Comparison of ENCODE assay signal across 19 cellular contexts in genomic region chr5:34672196-34672595, GRCh38.
"Had no signal": no experiment of that assay in that cellular context is flagged by ENCODE, and none has a peak within 500 bp of the region (broad histone marks: within the 10 kb centered on the region; RNA-seq: fewer than 3 reads in every experiment).

No MANE protein-coding gene starts in this region.

- ATAC-seq: activated CD4-positive, CD25-positive, alpha-beta regulatory T cell treated with anti-CD3 and anti-CD28 coated beads, Interleukin-2, amount 50 U/mL, for 24 hours; activated naive CD8-positive, alpha-beta T cell treated with anti-CD3 and anti-CD28 coated beads, Interleukin-2, amount 50 U/mL, for 24 hours; esophagus mucosa; natural killer cell; stimulated activated naive CD8-positive, alpha-beta T cell treated with anti-CD3 and anti-CD28 coated beads, Interleukin-15, Interleukin-2, amounts not matched to agents 100 U/mL and 50 U/mL, for 24 hours; T-cell had no signal

- H3K9me3 ChIP-seq: neutrophil had no signal

- H3K27ac ChIP-seq: cardiac muscle cell, dorsolateral prefrontal cortex, neutrophil had no signal

- H3K4me1 Mint-ChIP-seq: activated naive CD8-positive, alpha-beta T cell treated with anti-CD3 and anti-CD28 coated beads, Interleukin-2, amount 50 U/mL, for 24 hours; T-cell had no signal

- H3K27ac Mint-ChIP-seq: activated naive CD4-positive, alpha-beta T cell treated with anti-CD3 and anti-CD28 coated beads for 36 hours; activated naive CD8-positive, alpha-beta T cell treated with anti-CD3 and anti-CD28 coated beads, Interleukin-2, amount 50 U/mL, for 24 hours; activated T-helper 2 cell treated with anti-CD3 and anti-CD28 coated beads, Interferon-gamma antibody, Interleukin-2, Interleukin-4, amounts not matched to agents 10 μg/mL and 5 μg/mL and 100 μg/mL, durations not matched to agents 14 hours and 24 hours and 36 hours; natural killer cell; T-cell had no signal

- H3K4me3 ChIP-seq: cardiac muscle cell, dorsolateral prefrontal cortex had no signal

- DNase-seq: activated naive CD4-positive, alpha-beta T cell treated with anti-CD3 and anti-CD28 coated beads for 36 hours; activated naive CD8-positive, alpha-beta T cell treated with anti-CD3 and anti-CD28 coated beads, Interleukin-2, amount 50 U/mL, for 24 hours; activated T-cell treated with anti-CD3 and anti-CD28 coated beads, Interleukin-2, amount 50 U/mL, for 1 hour; aorta; dorsolateral prefrontal cortex; glutamatergic neuron; mesendoderm; natural killer cell; stimulated activated CD4-positive, alpha-beta T cell treated with anti-CD3 and anti-CD28 coated beads, Interleukin-4, amount 100 ng/mL, for 24 hours; stimulated activated naive CD8-positive, alpha-beta T cell treated with anti-CD3 and anti-CD28 coated beads, Interleukin-15, Interleukin-2, amounts not matched to agents 100 U/mL and 50 U/mL, for 24 hours; T-cell; T-helper 9 cell had no signal

- H3K36me3 ChIP-seq: cardiac muscle cell, neutrophil had no signal

- H3K36me3 Mint-ChIP-seq: natural killer cell, T-cell had no signal

- H3K27me3 Mint-ChIP-seq: T-cell, type B pancreatic cell had no signal

- H3K9me3 Mint-ChIP-seq: activated naive CD4-positive, alpha-beta T cell treated with anti-CD3 and anti-CD28 coated beads for 36 hours; activated naive CD8-positive, alpha-beta T cell treated with anti-CD3 and anti-CD28 coated beads, Interleukin-2, amount 50 U/mL, for 24 hours; activated T-helper 2 cell treated with anti-CD3 and anti-CD28 coated beads, Interferon-gamma antibody, Interleukin-2, Interleukin-4, amounts not matched to agents 10 μg/mL and 5 μg/mL and 100 μg/mL, durations not matched to agents 14 hours and 24 hours and 36 hours; natural killer cell; T-cell; type B pancreatic cell had no signal

- H3K27me3 ChIP-seq: cardiac muscle cell, dorsolateral prefrontal cortex, neutrophil had no signal

- H3K4me3 Mint-ChIP-seq: activated naive CD4-positive, alpha-beta T cell treated with anti-CD3 and anti-CD28 coated beads for 36 hours; activated naive CD8-positive, alpha-beta T cell treated with anti-CD3 and anti-CD28 coated beads, Interleukin-2, amount 50 U/mL, for 24 hours; natural killer cell; T-cell; type B pancreatic cell had no signal

- FAIRE-seq: endometrium had no signal
